28 cellular contexts compared by ENCODE assay signal in genomic region chr9:28538132-28538531, GRCh38.
"Had no signal": no experiment of that assay in that cellular context is flagged by ENCODE, and none has a peak within 500 bp of the region (broad histone marks: within the 10 kb centered on the region; RNA-seq: fewer than 3 reads in every experiment).

No MANE protein-coding gene starts in this region.

- H3K36me3 ChIP-seq: neural progenitor cell, ovary, stomach, thoracic aorta, thyroid gland, tibial nerve, upper lobe of left lung, vagina had no signal

- H3K9me3 ChIP-seq: ovary, psoas muscle, stomach, thoracic aorta, thyroid gland, tibial nerve, upper lobe of left lung, vagina had no signal

- H3K36me3 Mint-ChIP-seq: naive thymus-derived CD4-positive, alpha-beta T cell; neural progenitor cell; stimulated activated effector memory CD8-positive, alpha-beta T cell treated with anti-CD3 and anti-CD28 coated beads, Interleukin-12 subunit alpha, Interleukin-12 subunit beta, amount 100 ng/mL, for 72 hours had no signal

- DNase-seq: naive thymus-derived CD4-positive, alpha-beta T cell; natural killer cell; occipital lobe; ovary; posterior cingulate gyrus; psoas muscle; right cardiac atrium; stimulated activated CD4-positive, alpha-beta T cell treated with anti-CD3 and anti-CD28 coated beads, Interleukin-15, amount 100 ng/mL, for 24 hours; stimulated activated CD4-positive, alpha-beta T cell treated with anti-CD3 and anti-CD28 coated beads, Interleukin-2, amount 100 ng/mL, for 24 hours; stimulated activated CD4-positive, alpha-beta T cell treated with anti-CD3 and anti-CD28 coated beads, Interleukin-2, amount 100 ng/mL, for 48 hours; stimulated activated CD4-positive, alpha-beta T cell treated with anti-CD3 and anti-CD28 coated beads, Interleukin-4, amount 100 ng/mL, for 24 hours; stimulated activated naive CD4-positive, alpha-beta T cell treated with Interleukin-2 at 50 U/mL for 16 hours; stomach; thyroid gland; trophoblast cell; upper lobe of left lung had no signal

- H3K79me2 ChIP-seq: parathyroid adenoma had no signal

- ATAC-seq: naive thymus-derived CD4-positive, alpha-beta T cell; natural killer cell; psoas muscle; right cardiac atrium; sciatic nerve; stimulated activated effector memory CD8-positive, alpha-beta T cell treated with anti-CD3 and anti-CD28 coated beads, Interleukin-12 subunit alpha, Interleukin-12 subunit beta, amount 100 ng/mL, for 72 hours had no signal

- H3K9ac ChIP-seq: neural progenitor cell, parathyroid adenoma had no signal

- H3K4me1 ChIP-seq: neural progenitor cell, parathyroid adenoma, psoas muscle, stomach, thyroid gland, tibial nerve, upper lobe of left lung, vagina had no signal

- H3K27me3 ChIP-seq: neural progenitor cell, ovary, stomach, thyroid gland, tibial nerve, upper lobe of left lung, vagina had no signal

- H3K4me2 ChIP-seq: neural progenitor cell had no signal

- H3K4me3 Mint-ChIP-seq: naive thymus-derived CD4-positive, alpha-beta T cell; natural killer cell; nephron; neural progenitor cell; stimulated activated effector memory CD8-positive, alpha-beta T cell treated with anti-CD3 and anti-CD28 coated beads, Interleukin-12 subunit alpha, Interleukin-12 subunit beta, amount 100 ng/mL, for 72 hours; stimulated activated naive CD8-positive, alpha-beta T cell treated with anti-CD3 and anti-CD28 coated beads, Interleukin-15, Interleukin-2, amounts not matched to agents 100 ng/mL and 50 ng/mL, for 24 hours had no signal

- H2AFZ ChIP-seq: neural progenitor cell, parathyroid adenoma had no signal

- H3K4me3 ChIP-seq: neural progenitor cell, ovary, psoas muscle, skin epidermis, stomach, thoracic aorta, thyroid gland, tibial nerve, upper lobe of left lung, vagina had no signal

- H3K9me3 Mint-ChIP-seq: nephron, neural progenitor cell had no signal

- H3K4me1 Mint-ChIP-seq: naive thymus-derived CD4-positive, alpha-beta T cell; nephron; neural progenitor cell; stimulated activated effector memory CD8-positive, alpha-beta T cell treated with anti-CD3 and anti-CD28 coated beads, Interleukin-12 subunit alpha, Interleukin-12 subunit beta, amount 100 ng/mL, for 72 hours had no signal

- FAIRE-seq: urothelium cell line had no signal

- H3K27ac Mint-ChIP-seq: naive thymus-derived CD4-positive, alpha-beta T cell; natural killer cell; nephron; neural progenitor cell; progenitor cell of endocrine pancreas; stimulated activated effector memory CD8-positive, alpha-beta T cell treated with anti-CD3 and anti-CD28 coated beads, Interleukin-12 subunit alpha, Interleukin-12 subunit beta, amount 100 ng/mL, for 72 hours; stimulated activated naive CD8-positive, alpha-beta T cell treated with anti-CD3 and anti-CD28 coated beads, Interleukin-15, Interleukin-2, amounts not matched to agents 100 ng/mL and 50 ng/mL, for 24 hours had no signal

- H3K27me3 Mint-ChIP-seq: naive thymus-derived CD4-positive, alpha-beta T cell; progenitor cell of endocrine pancreas; stimulated activated naive CD8-positive, alpha-beta T cell treated with anti-CD3 and anti-CD28 coated beads, Interleukin-15, Interleukin-2, amounts not matched to agents 100 ng/mL and 50 ng/mL, for 24 hours had no signal

- H3K27ac ChIP-seq: neural progenitor cell, ovary, parathyroid adenoma, psoas muscle, skin epidermis, stomach, thoracic aorta, thyroid gland, tibial nerve, upper lobe of left lung, vagina had no signal
